Comparison of ENCODE assay signal across 7 cellular contexts in the genomic region with DNA sequence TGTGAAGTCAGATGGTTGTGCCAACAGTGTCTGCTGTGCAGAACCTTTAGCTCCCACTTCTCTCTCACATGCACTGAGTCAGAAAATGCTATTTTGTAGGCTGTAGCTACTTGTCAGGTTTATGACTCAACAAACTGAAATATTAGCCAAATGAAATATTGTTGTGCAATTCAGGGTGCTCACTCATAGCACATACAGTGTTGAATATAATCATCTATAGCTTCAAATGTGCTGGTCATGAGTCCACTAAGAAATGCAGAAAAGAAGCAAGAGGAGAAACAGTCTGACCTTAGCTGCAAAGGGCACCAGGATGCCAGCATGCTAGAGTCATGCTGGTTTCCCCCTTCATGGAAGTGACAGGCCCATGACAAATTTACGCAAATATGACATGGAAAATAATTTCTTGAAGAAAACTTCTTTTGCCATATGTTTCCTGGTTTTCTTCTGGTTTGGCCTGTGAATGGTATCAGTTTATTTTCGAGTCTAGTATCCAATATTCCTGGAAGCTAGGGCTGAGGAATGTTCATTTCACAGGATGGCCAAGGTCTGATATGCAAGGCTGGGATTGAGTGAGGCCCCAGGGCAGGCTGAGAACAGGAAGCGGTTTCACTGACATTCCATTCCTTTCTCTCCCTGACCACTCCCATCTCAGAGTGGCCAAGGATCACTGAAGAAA. TPM values are rescaled to one million over a fixed set of nuclear protein-coding genes. Genes with fewer than 3 reads are reported as not detected.
A peak's percentile ranks its signal among the peaks of the same experiment; 100 is the strongest.
DNase-seq lines count a peak whose midpoint lies in the region; ATAC-seq, FAIRE-seq and TF ChIP-seq lines count a peak whose summit lies in the region.

No MANE protein-coding gene starts in this region.

- H3K4me3 ChIP-seq in MG63 (no peak overlapping the region), bronchial epithelial cell (ENCODE audit: low read depth, low read length) (no peak overlapping the region)

- no peak for ATAC-seq in HG02970 (IDR thresholded peaks at IDR 0.05; ENCODE audit: low FRiP score, unreplicated experiment)
- ATAC-seq in GM18498 (IDR thresholded peaks at IDR 0.05; ENCODE audit: unreplicated experiment): no peak

- H3K9me3 ChIP-seq in MG63: no peaks in the 10 kb centered on the region

- H3K27me3 ChIP-seq in MG63 (no peaks in the 10 kb centered on the region), bronchial epithelial cell (ENCODE audit: control insufficient read depth, insufficient read depth, low read length) (no peaks in the 10 kb centered on the region)

- peak; percentile 96 for FAIRE-seq in bronchial epithelial cell (lab: Jason Lieb, UNC)

- TF ChIP-seq CTCF in bronchial epithelial cell (IDR thresholded peaks at IDR 0.05; ENCODE audit: insufficient read depth, low read length, severe bottlenecking) (no peak), type B pancreatic cell (conservative IDR thresholded peaks at IDR 0.05) (no peak)

- H3K4me1 Mint-ChIP-seq in type B pancreatic cell (ENCODE audit: unreplicated experiment): peaks cover 22% of the 10 kb centered on the region

- no peaks in the 10 kb centered on the region for H3K27me3 Mint-ChIP-seq in type B pancreatic cell

- no peaks in the 10 kb centered on the region for H3K36me3 ChIP-seq in MG63
- H3K36me3 ChIP-seq in bronchial epithelial cell (ENCODE audit: control insufficient read depth, insufficient read depth, low read length): no peaks in the 10 kb centered on the region

- DNase-seq in MG63: peak; percentile 75
- DNase-seq in bronchial epithelial cell (ENCODE audit: low read depth): peak; percentile 100
- DNase-seq in left kidney (ENCODE audit: low read depth, low spot score): peak; percentile 56
- no peak for DNase-seq in type B pancreatic cell (ENCODE audit: extremely low spot score, unreplicated experiment)
- no peak for DNase-seq in amygdala (lab: John Stamatoyannopoulos, UW)

- no peak overlapping the region for H3K4me3 Mint-ChIP-seq in type B pancreatic cell

- H3K9me3 Mint-ChIP-seq in type B pancreatic cell: no peaks in the 10 kb centered on the region

- peak overlapping the region; percentile 78 for H3K27ac Mint-ChIP-seq in type B pancreatic cell

- no peaks in the 10 kb centered on the region for H3K36me3 Mint-ChIP-seq in type B pancreatic cell

RNA-seq across cellular contexts. Expression of a gene that starts 10.3 kb away (rescaled TPM):
- total RNA-seq in MG63 (2014; rRNA removed; shearing (Covaris generic); ENCODE audit: low replicate concordance): not detected in 2 replicates
- 5.5 and 7.9 TPM in 2 replicates for total RNA-seq in bronchial epithelial cell
- 5.4 and 6.6 TPM in 2 replicates for total RNA-seq in type B pancreatic cell (ENCODE audit: low replicate concordance)

RNA-seq across cellular contexts. Expression of a gene that starts 48.7 kb away (rescaled TPM):
- total RNA-seq in MG63 (2014; rRNA removed; shearing (Covaris generic); ENCODE audit: low replicate concordance): 6.7 and 21.3 TPM in 2 replicates
- total RNA-seq in bronchial epithelial cell (24.2 and 29.0 TPM in 2 replicates), type B pancreatic cell (ENCODE audit: low replicate concordance) (11.2 and 14.6 TPM in 2 replicates)

Comparison
In these comparisons a context has a peak if more than half of its experiments do, and no peak if none do; other contexts are left out.
1. DNase-seq: peak in MG63 (single experiment), bronchial epithelial cell (single experiment) and left kidney (single experiment); none in type B pancreatic cell (single experiment) and amygdala (0 of 56).